14 cellular contexts compared by ENCODE assay signal in genomic region chr14:67003009-67003753, GRCh38.
A peak's percentile ranks its signal among the peaks of the same experiment; 100 is the strongest.
DNase-seq lines count a peak whose midpoint lies in the region; ATAC-seq and TF ChIP-seq lines count a peak whose summit lies in the region.
"Had no signal": no experiment of that assay in that cellular context is flagged by ENCODE, and none has a peak within 500 bp of the region (broad histone marks: within the 10 kb centered on the region; RNA-seq: fewer than 3 reads in every experiment).

No MANE protein-coding gene starts in this region.

- TF ChIP-seq POLR2A in gastroesophageal sphincter (IDR thresholded peaks at IDR 0.05): no peak
- TF ChIP-seq POLR2A in Peyer's patch (IDR thresholded peaks at IDR 0.05): no peak

- no peak overlapping the region for H3K4me3 ChIP-seq in PC-3 (ENCODE audit: low read length)
- no peak overlapping the region for H3K4me3 ChIP-seq in gastroesophageal sphincter
- no peak overlapping the region for H3K4me3 ChIP-seq in GM23338
- no peak overlapping the region for H3K4me3 ChIP-seq in Peyer's patch

- peaks cover 15% of the 10 kb centered on the region for H3K4me1 ChIP-seq in PC-3 (ENCODE audit: insufficient read depth, low read length)
- H3K4me1 ChIP-seq in gastroesophageal sphincter: no peaks in the 10 kb centered on the region
- H3K4me1 ChIP-seq in GM23338 (ENCODE audit: insufficient read depth): no peaks in the 10 kb centered on the region
- no peaks in the 10 kb centered on the region for H3K4me1 ChIP-seq in Peyer's patch

- H3K27ac Mint-ChIP-seq in HFFc6 (peak overlapping the region; percentile 89), endothelial cell (ENCODE audit: unreplicated experiment) (peak overlapping the region; percentile 1), GM23338 (no peak overlapping the region)
- H3K27ac Mint-ChIP-seq: B cell; CD4-positive, alpha-beta memory T cell had no signal

- H3K9me3 ChIP-seq in PC-3 (ENCODE audit: low read length) (no peaks in the 10 kb centered on the region), gastroesophageal sphincter (no peaks in the 10 kb centered on the region), Peyer's patch (no peaks in the 10 kb centered on the region)

- H3K27ac ChIP-seq in PC-3 (ENCODE audit: low read length) (peak overlapping the region; percentile 30), gastroesophageal sphincter (no peak overlapping the region), GM23338 (ENCODE audit: low read depth) (no peak overlapping the region), Peyer's patch (no peak overlapping the region)

- H3K27me3 ChIP-seq in PC-3 (ENCODE audit: low read length) (no peaks in the 10 kb centered on the region), gastroesophageal sphincter (no peaks in the 10 kb centered on the region), GM23338 (ENCODE audit: insufficient read depth) (no peaks in the 10 kb centered on the region), Peyer's patch (no peaks in the 10 kb centered on the region)

- H3K4me3 Mint-ChIP-seq in HFFc6 (peak overlapping the region; percentile 84), endothelial cell (ENCODE audit: unreplicated experiment) (no peak overlapping the region), GM23338 (no peak overlapping the region)
- H3K4me3 Mint-ChIP-seq: B cell; CD4-positive, alpha-beta memory T cell had no signal

- H3K4me1 Mint-ChIP-seq in HFFc6 (ENCODE audit: low read depth) (peaks cover 56% of the 10 kb centered on the region), endothelial cell (ENCODE audit: unreplicated experiment) (peaks cover 18% of the 10 kb centered on the region), GM23338 (no peaks in the 10 kb centered on the region)
- H3K4me1 Mint-ChIP-seq: B cell; CD4-positive, alpha-beta memory T cell had no signal

- H3K27me3 Mint-ChIP-seq in HFFc6 (ENCODE audit: insufficient read depth) (no peaks in the 10 kb centered on the region), endothelial cell (ENCODE audit: unreplicated experiment) (no peaks in the 10 kb centered on the region), GM23338 (ENCODE audit: insufficient read depth, low read depth, poor library complexity) (no peaks in the 10 kb centered on the region)
- H3K27me3 Mint-ChIP-seq: B cell; CD4-positive, alpha-beta memory T cell had no signal

- POLR2A ChIA-PET in PC-3 (lab: Charles Lee; ENCODE audit: unreplicated experiment): no interaction called here

- peaks cover 6% of the 10 kb centered on the region; the same call in 1 of the 2 replicates for H3K36me3 Mint-ChIP-seq in HFFc6 (ENCODE audit: low read depth)
- H3K36me3 Mint-ChIP-seq in endothelial cell (ENCODE audit: low read depth, unreplicated experiment): no peaks in the 10 kb centered on the region
- H3K36me3 Mint-ChIP-seq in GM23338 (ENCODE audit: low read depth): no peaks in the 10 kb centered on the region

- H3K4me2 ChIP-seq in PC-3 (ENCODE audit: low read length): peak overlapping the region; percentile 14
- H3K4me2 ChIP-seq in GM23338: no peak overlapping the region

- no peak for TF ChIP-seq EP300 in gastroesophageal sphincter (IDR thresholded peaks at IDR 0.05)

- CTCF ChIA-PET in PC-3 (lab: Charles Lee): no interaction called here

- no peaks in the 10 kb centered on the region for H3K9me2 ChIP-seq in PC-3 (replicated peaks; ENCODE audit: low read length)
- H3K9me2 ChIP-seq in GM23338 (ENCODE audit: insufficient read depth): no peaks in the 10 kb centered on the region

- ATAC-seq in PC-3 (peak; percentile 93), gastroesophageal sphincter (no peak), GM23338 (no peak)

- H3K9me3 Mint-ChIP-seq in HFFc6 (no peaks in the 10 kb centered on the region), endothelial cell (ENCODE audit: unreplicated experiment) (no peaks in the 10 kb centered on the region), GM23338 (no peaks in the 10 kb centered on the region)
- H3K9me3 Mint-ChIP-seq: CD4-positive, alpha-beta memory T cell had no signal

- DNase-seq in EH (ENCODE audit: low read depth) (peak; percentile 14), HFFc6 (no peak), PC-3 (peak; percentile 46), endothelial cell (ENCODE audit: low spot score) (no peak), NCI-H345 treated with DMSO at 0.1 percent for 48 hours (lab: John Stamatoyannopoulos, UW; ENCODE audit: unreplicated experiment) (no peak), GM23338 (ENCODE audit: low spot score) (no peak), Peyer's patch (no peak)
- DNase-seq: C1 segment of cervical spinal cord; CD4-positive, alpha-beta memory T cell; DMS153; DMS79 treated with DMSO at 0.1 percent for 48 hours; H7 had no signal

- TSS peak; percentile 55 for BruUV-seq in PC-3 (replicated peaks; lab: Mats Ljungman, UMichigan)

- H3K9ac ChIP-seq in PC-3 (ENCODE audit: low read length): no peak overlapping the region

- no peaks in the 10 kb centered on the region for H3K79me2 ChIP-seq in PC-3 (ENCODE audit: low read length)
- no peaks in the 10 kb centered on the region for H3K79me2 ChIP-seq in GM23338 (replicated peaks; ENCODE audit: insufficient read depth)

- H2AFZ ChIP-seq in PC-3 (ENCODE audit: low read length): no peak overlapping the region
- H2AFZ ChIP-seq in GM23338: no peak overlapping the region

- intact Hi-C loops in PC-3 (cut with micrococcal nuclease): loop anchor here (1.0 to 5.0 kb wide), 2 partner anchors 29 to 114 kb away; no protein-coding TSS in a partner anchor

- H4K20me1 ChIP-seq in PC-3 (ENCODE audit: low read length): no peaks in the 10 kb centered on the region
- H4K20me1 ChIP-seq in GM23338 (replicated peaks; ENCODE audit: insufficient read depth): no peaks in the 10 kb centered on the region

- TF ChIP-seq CTCF in HFFc6 (IDR thresholded peaks at IDR 0.05): no peak
- no peak for TF ChIP-seq CTCF in PC-3 (conservative IDR thresholded peaks at IDR 0.05; ENCODE audit: low read depth, low read length)
- no peak for TF ChIP-seq CTCF in endothelial cell (IDR thresholded peaks at IDR 0.05; ENCODE audit: unreplicated experiment)
- TF ChIP-seq CTCF in gastroesophageal sphincter (IDR thresholded peaks at IDR 0.05): no peak
- TF ChIP-seq CTCF in GM23338 (conservative IDR thresholded peaks at IDR 0.05; ENCODE audit: low read depth in 2 of 2): no peak
- no peak for TF ChIP-seq CTCF in Peyer's patch (IDR thresholded peaks at IDR 0.05)

- no peaks in the 10 kb centered on the region for H3K36me3 ChIP-seq in PC-3 (ENCODE audit: low read depth, low read length)
- H3K36me3 ChIP-seq in gastroesophageal sphincter: peaks cover 0 to 6% of the 10 kb centered on the region in 2 donors
- H3K36me3 ChIP-seq in GM23338 (ENCODE audit: insufficient read depth): no peaks in the 10 kb centered on the region
- no peaks in the 10 kb centered on the region for H3K36me3 ChIP-seq in Peyer's patch

- H3F3A ChIP-seq in PC-3 (ENCODE audit: low read length, unreplicated experiment) (no peaks in the 10 kb centered on the region), GM23338 (replicated peaks; ENCODE audit: low read depth) (no peaks in the 10 kb centered on the region)

TF ChIP-seq in GM23338, 12 proteins besides CTCF, POLR2A, EP300 and RAD21 (continues in another document):
- TF ChIP-seq REST (IDR thresholded peaks at IDR 0.05; ENCODE audit: unreplicated experiment) (no peak), EZH2 (IDR thresholded peaks at IDR 0.05; ENCODE audit: low read depth, unreplicated experiment) (no peak)

Comparison
In these comparisons a context has a peak if more than half of its experiments do, and no peak if none do; other contexts are left out.
1. DNase-seq: peak in EH (single experiment) and PC-3 (single experiment); none in HFFc6 (single experiment), endothelial cell (single experiment), NCI-H345 treated with DMSO at 0.1 percent for 48 hours (single experiment), GM23338 (single experiment) and Peyer's patch (0 of 3).